In genomic region chr6:26576407-26576843, GRCh38 we compare ENCODE assay signal across 2 cellular contexts.
TF ChIP-seq lines count a peak whose summit lies in the region.

No MANE protein-coding gene starts in this region.

TF ChIP-seq in SK-N-SH, 30 proteins besides CTCF, POLR2A, EP300 and RAD21 (continued from another document):
- TF ChIP-seq USF2 (IDR thresholded peaks at IDR 0.05; ENCODE audit: borderline replicate concordance, low read depth, low read length) (no peak), FOSL2 (IDR thresholded peaks at IDR 0.05; ENCODE audit: borderline replicate concordance, low read depth) (no peak), PBX3 (IDR thresholded peaks at IDR 0.05) (no peak), SIN3A (IDR thresholded peaks at IDR 0.05; ENCODE audit: borderline replicate concordance, low read depth, low read length) (no peak), ELF1 (IDR thresholded peaks at IDR 0.05) (no peak), FOXM1 (IDR thresholded peaks at IDR 0.05; ENCODE audit: low read depth) (no peak), MXI1 (IDR thresholded peaks at IDR 0.05; ENCODE audit: low read depth, low read length) (no peak)

TF ChIP-seq in SK-N-SH treated with all-trans-retinoic acid at 6 μM for 48 hours, 23 proteins besides CTCF, POLR2A, EP300 and RAD21 (continued from another document):
- TF ChIP-seq ARNTL (CRISPR knock-in tag; IDR thresholded peaks at IDR 0.05; ENCODE audit: borderline replicate concordance, low read depth) (no peak), OSR1 (CRISPR knock-in tag; IDR thresholded peaks at IDR 0.05) (no peak), CSRNP3 (CRISPR knock-in tag; IDR thresholded peaks at IDR 0.05) (no peak), CSDC2 (CRISPR knock-in tag; IDR thresholded peaks at IDR 0.05) (no peak), ZNF565 (CRISPR knock-in tag; conservative IDR thresholded peaks at IDR 0.05; ENCODE audit: low read depth) (no peak), TSHZ2 (CRISPR knock-in tag; IDR thresholded peaks at IDR 0.05) (no peak), RARB (CRISPR knock-in tag; IDR thresholded peaks at IDR 0.05) (no peak), ZFP3 (CRISPR knock-in tag; IDR thresholded peaks at IDR 0.05) (no peak)
